8 cellular contexts compared by ENCODE assay signal in genomic region chr5:14011089-14012004, GRCh38.
DNase-seq lines count a peak whose midpoint lies in the region; ATAC-seq, FAIRE-seq and TF ChIP-seq lines count a peak whose summit lies in the region.

No MANE protein-coding gene starts in this region.

- intact Hi-C loops in GM12878 (cut with micrococcal nuclease; ENCODE audit: unreplicated experiment) (loop anchor here (5.0 kb wide), 1 partner anchor 196 kb away; no protein-coding TSS in a partner anchor), psoas muscle (cut with DNase I) (loop anchor here in 1 of 2 donors (10.0 kb wide), 1 partner anchor 283 kb away; no protein-coding TSS in a partner anchor)

- peak overlapping the region; percentile 97 for H2AFZ ChIP-seq in GM12878 (ENCODE audit: control insufficient read depth, low read depth, low read length)

- RAD21 ChIA-PET in GM12878 (lab: Charles Lee; ENCODE audit: unreplicated experiment) = interaction anchor here (0.7 to 1.2 kb wide), 5 partner anchors 17 to 98 kb away, joined by 3 to 5 read pairs (median 3); no protein-coding TSS in a partner anchor

- WGBS in GM12878 (ENCODE audit: insufficient coverage, insufficient replicate concordance, low lambda C conversion rate, missing lambda C conversion rate) = 2% methylated on average over 73 of the region's 74 CpGs
- WGBS in psoas muscle, 3 donors = 1 to 3% (median 2%) methylated on average over 57 to 74 of the region's 74 CpGs

- CTCF ChIA-PET in GM12878 (lab: Yijun Ruan, JAX) = interaction anchor here (0.7 to 1.1 kb wide), 4 partner anchors 23 to 276 kb away, joined by 3 to 4 read pairs (median 3); no protein-coding TSS in a partner anchor

- TF ChIP-seq CTCF in GM12864 (IDR thresholded peaks at IDR 0.05; ENCODE audit: low read depth, low read length, missing control alignments) (no peak), GM12878 (IDR thresholded peaks at IDR 0.05 in 2 of 3, conservative IDR thresholded peaks at IDR 0.05 in 1 of 3; ENCODE audit: control insufficient read depth in 2 of 3, extremely low read depth in 1 of 3, insufficient read depth in 1 of 3, low read depth in 3 of 3, low read length in 3 of 3) (no peak), psoas muscle (IDR thresholded peaks at IDR 0.05) (peak; percentile 5)

- H3K36me3 ChIP-seq in H7 (replicated peaks; ENCODE audit: control insufficient read depth, insufficient read depth, low read length) (no peaks in the 10 kb centered on the region), GM12878 (ENCODE audit: control insufficient read depth in 2 of 2, insufficient read depth in 2 of 2, low read length in 1 of 2) (no peaks in the 10 kb centered on the region), psoas muscle (ENCODE audit: insufficient read depth in 1 of 2, low read depth in 1 of 2) (no peaks in the 10 kb centered on the region)

- TF ChIP-seq POLR2A in GM12878 (IDR thresholded peaks at IDR 0.05; ENCODE audit: low read depth, low read length) = 0 out of 2 replicates have a peak, but pooled peaks have one; percentile 30

- no peaks in the 10 kb centered on the region for H3K9me3 ChIP-seq in GM12878 (replicated peaks; ENCODE audit: control insufficient read depth, insufficient read depth, low read length)
- H3K9me3 ChIP-seq in psoas muscle = no peaks in the 10 kb centered on the region

- H3K79me2 ChIP-seq in GM12878 (ENCODE audit: control insufficient read depth, insufficient read depth, low read length) = no peaks in the 10 kb centered on the region

- H3K4me3 ChIP-seq in GM12864 (ENCODE audit: low read depth, low read length) (peak overlapping the region; percentile 53), H7 (ENCODE audit: insufficient read depth, low read depth, low read length) (peak overlapping the region; percentile 50), GM12878 (peak overlapping the region; percentile 70), psoas muscle (peak overlapping the region; percentile 83)

- SMC1A ChIA-PET in GM12878 (lab: Charles Lee; ENCODE audit: uncharacterized antibody, unreplicated experiment) = interaction anchor here (0.6 to 1.6 kb wide), 5 partner anchors 24 to 1125 kb away, joined by 3 read pairs; no protein-coding TSS in a partner anchor

- H3K4me1 ChIP-seq in GM12878 (ENCODE audit: control insufficient read depth, insufficient read depth, low read length) (peaks cover 8% of the 10 kb centered on the region; the same call in 1 of the 2 replicates), psoas muscle (peaks cover 11% of the 10 kb centered on the region)

- peak; percentile 49 for FAIRE-seq in GM12878 (lab: Jason Lieb, UNC)

- peak overlapping the region; percentile 53; the same call in 1 of the 2 replicates for H3K9ac ChIP-seq in GM12878 (ENCODE audit: control insufficient read depth, insufficient read depth, low read length)

- H4K20me1 ChIP-seq in GM12878 (ENCODE audit: control insufficient read depth, insufficient read depth) = no peaks in the 10 kb centered on the region

- ATAC-seq in GM12878 (peak; percentile 97), psoas muscle (peak; percentile 94 to 96 (median 94))

- no peak for TF ChIP-seq EP300 in GM12878 (IDR thresholded peaks at IDR 0.05; ENCODE audit: borderline replicate concordance in 1 of 2, control insufficient read depth in 1 of 2, low read depth in 2 of 2, low read length in 2 of 2)

- no peak for TF ChIP-seq RAD21 in GM12878 (IDR thresholded peaks at IDR 0.05; ENCODE audit: insufficient read depth, low read depth, low read length)

- POLR2A ChIA-PET in GM12878 (lab: Charles Lee) = interaction anchor here (0.6 kb wide), 1 partner anchor 625 kb away, joined by 3 read pairs; no protein-coding TSS in a partner anchor

- H3K27me3 ChIP-seq in H7 (ENCODE audit: control insufficient read depth, insufficient read depth, low read length) = no peaks in the 10 kb centered on the region
- no peaks in the 10 kb centered on the region for H3K27me3 ChIP-seq in GM12878 (replicated peaks in 1 of 2; ENCODE audit: control insufficient read depth in 2 of 2, insufficient read depth in 2 of 2, low read length in 1 of 2)
- H3K27me3 ChIP-seq in psoas muscle (ENCODE audit: insufficient read depth in 3 of 3, low read length in 2 of 3) = no peaks in the 10 kb centered on the region

- BruUV-seq in GM12878 (replicated peaks; lab: Mats Ljungman, UMichigan) = no TSS peak

- no peak overlapping the region for H3K27ac ChIP-seq in GM12878 (ENCODE audit: control insufficient read depth, insufficient read depth)
- H3K27ac ChIP-seq in psoas muscle = peak overlapping the region; percentile 74

- in situ Hi-C loops in GM12878 (cut with MboI) = no loop called here

- peak overlapping the region; percentile 100 for H3K4me2 ChIP-seq in GM12878 (ENCODE audit: control insufficient read depth, insufficient read depth)

- DNase-seq in GM12864 (ENCODE audit: low read depth) (peak; percentile 31), H7 (peak; percentile 94), Kasumi-1 (lab: John Stamatoyannopoulos, UW) (peak; percentile 61 to 85), RPMI8226 (peak; percentile 89), GM12878 (ENCODE audit: low read depth, low spot score) (no peak), hypothalamus (lab: John Stamatoyannopoulos, UW) (peak; percentile 5 to 91 (median 72)), psoas muscle (peak; percentile 88 to 92), T-helper 9 cell (no peak)

TF ChIP-seq in GM12878, 131 proteins besides CTCF, POLR2A, EP300 and RAD21 (continues in another document):
- TF ChIP-seq CUX1 (IDR thresholded peaks at IDR 0.05; ENCODE audit: insufficient replicate concordance, low read depth, low read length) = no peak
- no peak for TF ChIP-seq SIX5 (IDR thresholded peaks at IDR 0.05; ENCODE audit: low read depth, low read length, severe bottlenecking)
- no peak for TF ChIP-seq MTA3 (IDR thresholded peaks at IDR 0.05; ENCODE audit: borderline replicate concordance, low read length)
- no peak for TF ChIP-seq TAF1 (IDR thresholded peaks at IDR 0.05; ENCODE audit: borderline replicate concordance, low read depth, low read length)
- TF ChIP-seq RB1 (IDR thresholded peaks at IDR 0.05; ENCODE audit: borderline replicate concordance) = no peak
- TF ChIP-seq FOS (IDR thresholded peaks at IDR 0.05; ENCODE audit: borderline replicate concordance, extremely low read depth, insufficient read length) = no peak
- TF ChIP-seq BHLHE40 (IDR thresholded peaks at IDR 0.05; ENCODE audit: borderline replicate concordance in 1 of 2, low read depth in 2 of 2, low read length in 1 of 2) = peak in 1 of 2 experiments; percentile 72; a peak in 2 of 4 replicates
- no peak for TF ChIP-seq CHD1 (IDR thresholded peaks at IDR 0.05; ENCODE audit: low read depth, low read length)
- no peak for TF ChIP-seq RBBP5 (conservative IDR thresholded peaks at IDR 0.05)
- no peak for TF ChIP-seq RUNX3 (IDR thresholded peaks at IDR 0.05; ENCODE audit: low read length)
- no peak for TF ChIP-seq NR2C1 (IDR thresholded peaks at IDR 0.05)
- no peak for TF ChIP-seq RCOR1 (conservative IDR thresholded peaks at IDR 0.05; ENCODE audit: low read depth, low read length)
- no peak for TF ChIP-seq CREB1 (IDR thresholded peaks at IDR 0.05; ENCODE audit: low read depth)
- 0 out of 2 replicates have a peak, but pooled peaks have one; percentile 69 for TF ChIP-seq BACH1 (IDR thresholded peaks at IDR 0.05; ENCODE audit: borderline replicate concordance)
- TF ChIP-seq TCF12 (IDR thresholded peaks at IDR 0.05; ENCODE audit: low read depth, low read length) = no peak
- TF ChIP-seq EED (IDR thresholded peaks at IDR 0.05; ENCODE audit: low read depth) = no peak
- TF ChIP-seq SMAD5 (IDR thresholded peaks at IDR 0.05; ENCODE audit: low read depth) = no peak
- TF ChIP-seq HDAC2 (IDR thresholded peaks at IDR 0.05) = no peak
- peak; percentile 66; the same call in 1 of the 2 replicates for TF ChIP-seq SIN3A (IDR thresholded peaks at IDR 0.05; ENCODE audit: low read depth, low read length)
- TF ChIP-seq YBX1 (IDR thresholded peaks at IDR 0.05) = no peak
- TF ChIP-seq ZNF207 (IDR thresholded peaks at IDR 0.05; ENCODE audit: borderline replicate concordance) = no peak
- TF ChIP-seq CBX3 (IDR thresholded peaks at IDR 0.05; ENCODE audit: borderline replicate concordance, low read depth) = no peak
- no peak for TF ChIP-seq RELA (IDR thresholded peaks at IDR 0.05; ENCODE audit: borderline replicate concordance, partially characterized antibody)

Comparison
In these comparisons a context has a peak if more than half of its experiments do, and no peak if none do; other contexts are left out.
1. DNase-seq: peak in GM12864 (single experiment), H7 (single experiment), Kasumi-1 (2 of 2), RPMI8226 (single experiment), hypothalamus (51 of 51) and psoas muscle (2 of 2); none in GM12878 (single experiment) and T-helper 9 cell (single experiment).
2. Peak in every context shown above with its lines, with median percentiles within 50 percentile points of each other: H3K4me3 ChIP-seq.